In genomic region chr1:240474133-240474614, GRCh38 we compare ENCODE assay signal across 14 cellular contexts.
A peak's percentile ranks its signal among the peaks of the same experiment; 100 is the strongest.
DNase-seq lines count a peak whose midpoint lies in the region; ATAC-seq and TF ChIP-seq lines count a peak whose summit lies in the region.
"Had no signal": no experiment of that assay in that cellular context is flagged by ENCODE, and none has a peak within 500 bp of the region (broad histone marks: within the 10 kb centered on the region; RNA-seq: fewer than 3 reads in every experiment).

No MANE protein-coding gene starts in this region.

- no peak overlapping the region for H3K9ac ChIP-seq in Karpas-422 (ENCODE audit: low read length)
- H3K9ac ChIP-seq in skeletal muscle satellite cell (ENCODE audit: low read depth, low read length): no peak overlapping the region

- H3K9me3 ChIP-seq in Karpas-422 (ENCODE audit: low read length): no peaks in the 10 kb centered on the region
- no peaks in the 10 kb centered on the region for H3K9me3 ChIP-seq in skeletal muscle satellite cell (replicated peaks; ENCODE audit: low read length)
- no peaks in the 10 kb centered on the region for H3K9me3 ChIP-seq in gastrocnemius medialis

- intact Hi-C loops in gastrocnemius medialis (cut with DNase I; ENCODE audit: low total_unique reads): no loop called here

- no peak overlapping the region for H2AFZ ChIP-seq in Karpas-422 (ENCODE audit: low read length)

- ATAC-seq in GM19397 (IDR thresholded peaks at IDR 0.05; ENCODE audit: unreplicated experiment) (peak; percentile 63), gastrocnemius medialis (no peak)
- ATAC-seq: activated CD8-positive, alpha-beta memory T cell treated with anti-CD3 and anti-CD28 coated beads, Interleukin-2, amount 10 ng/mL, durations not matched to agents 7 days and 5 days; effector memory CD8-positive, alpha-beta T cell had no signal

- TF ChIP-seq POLR2A in gastrocnemius medialis (IDR thresholded peaks at IDR 0.05): no peak

- H3K36me3 ChIP-seq in Karpas-422 (ENCODE audit: insufficient read depth, low read length) (no peaks in the 10 kb centered on the region), skeletal muscle satellite cell (ENCODE audit: insufficient read depth, low read length) (peaks cover 9% of the 10 kb centered on the region), gastrocnemius medialis (no peaks in the 10 kb centered on the region)

- no peaks in the 10 kb centered on the region for H3K9me2 ChIP-seq in Karpas-422 (replicated peaks; ENCODE audit: insufficient read depth, low read length)

- H4K20me1 ChIP-seq in Karpas-422 (ENCODE audit: insufficient read depth, low read depth, low read length): no peaks in the 10 kb centered on the region

- H3K4me2 ChIP-seq in Karpas-422 (ENCODE audit: low read depth, low read length, poor library complexity, severe bottlenecking) (no peak overlapping the region), skeletal muscle satellite cell (ENCODE audit: low read length) (peak overlapping the region; percentile 20)

- H3K4me1 ChIP-seq in Karpas-422 (ENCODE audit: low read length) (peaks cover 3% of the 10 kb centered on the region; the same call in 1 of the 2 replicates), skeletal muscle satellite cell (ENCODE audit: control insufficient read depth, insufficient read depth, low read length) (peaks cover 12% of the 10 kb centered on the region), gastrocnemius medialis (no peaks in the 10 kb centered on the region)

- no peak overlapping the region for H3K4me3 ChIP-seq in Karpas-422 (ENCODE audit: low read length)
- no peak overlapping the region for H3K4me3 ChIP-seq in choroid plexus epithelial cell (ENCODE audit: low read depth, low read length)
- no peak overlapping the region for H3K4me3 ChIP-seq in skeletal muscle satellite cell (ENCODE audit: low read length)
- no peak overlapping the region for H3K4me3 ChIP-seq in gastrocnemius medialis

- no peak overlapping the region for H3K27ac ChIP-seq in Karpas-422 (ENCODE audit: low read length)
- no peak overlapping the region for H3K27ac ChIP-seq in gastrocnemius medialis

- in situ Hi-C loops in gastrocnemius medialis (cut with MboI; ENCODE audit: low sequenced_read_pairs in 4 of 4): no loop called here

- H3K79me2 ChIP-seq in Karpas-422 (ENCODE audit: low read length): no peaks in the 10 kb centered on the region

- H3K27me3 ChIP-seq in Karpas-422 (ENCODE audit: low read length) (no peaks in the 10 kb centered on the region), skeletal muscle satellite cell (ENCODE audit: control insufficient read depth, insufficient read depth, low read length) (no peaks in the 10 kb centered on the region), gastrocnemius medialis (no peaks in the 10 kb centered on the region)

- no peak for TF ChIP-seq CTCF in choroid plexus epithelial cell (conservative IDR thresholded peaks at IDR 0.05; ENCODE audit: low read depth, low read length)
- no peak for TF ChIP-seq CTCF in gastrocnemius medialis (IDR thresholded peaks at IDR 0.05 in 4 of 5, conservative IDR thresholded peaks at IDR 0.05 in 1 of 5)

- DNase-seq in Karpas-422 (peak; percentile 21), choroid plexus epithelial cell (ENCODE audit: low read depth) (peak; percentile 83), gastrocnemius medialis (no peak), SIG-M5 treated with dmso at 0.1 percent for 504 hours (lab: John Stamatoyannopoulos, UW; ENCODE audit: unreplicated experiment) (no peak), NCI-H1930 (lab: John Stamatoyannopoulos, UW) (no peak)
- no peak for DNase-seq in stimulated activated naive CD4-positive, alpha-beta T cell treated with Interleukin-2 at 50 U/mL for 16 hours (lab: John Stamatoyannopoulos, UW)
- DNase-seq: activated CD8-positive, alpha-beta memory T cell treated with anti-CD3 and anti-CD28 coated beads, Interleukin-2, amount 10 ng/mL, durations not matched to agents 7 days and 5 days; DMS79 treated with DMSO at 0.1 percent for 48 hours; effector memory CD8-positive, alpha-beta T cell; NCI-H1694 treated with DMSO at 0.1 percent for 48 hours; stimulated activated CD8-positive, alpha-beta memory T cell treated with anti-CD3 and anti-CD28 coated beads, Interleukin-4, amount 100 ng/mL, for 48 hours; T-helper 9 cell had no signal

Comparison
In these comparisons a context has a peak if more than half of its experiments do, and no peak if none do; other contexts are left out.
1. DNase-seq: peak in Karpas-422 (single experiment) and choroid plexus epithelial cell (single experiment); none in gastrocnemius medialis (0 of 2), SIG-M5 treated with dmso at 0.1 percent for 504 hours (single experiment), stimulated activated naive CD4-positive, alpha-beta T cell treated with Interleukin-2 at 50 U/mL for 16 hours (single experiment) and NCI-H1930 (0 of 2).